In the genomic region with DNA sequence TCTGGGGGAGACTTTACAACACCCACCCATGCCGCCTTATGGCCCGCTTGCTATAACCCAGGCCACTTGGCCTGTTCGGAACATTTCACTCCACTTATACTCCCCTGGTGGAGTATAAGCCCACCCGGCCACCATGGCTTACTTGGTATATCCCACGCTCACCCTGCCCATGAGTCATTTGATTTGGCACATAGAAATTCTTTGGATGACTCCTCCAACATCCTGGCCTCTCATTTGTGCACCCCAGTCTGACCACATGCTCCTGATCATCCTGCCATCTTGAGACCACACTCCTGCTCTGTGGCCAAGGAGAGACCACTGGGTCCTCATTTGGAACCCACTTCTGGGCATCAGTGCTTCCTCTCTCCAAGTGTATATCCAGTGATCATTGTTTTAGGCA, we compare ENCODE assay signal across 1 cellular context.
TF ChIP-seq lines count a peak whose summit lies in the region.

No MANE protein-coding gene starts in this region.

TF ChIP-seq in SK-N-SH, 30 proteins besides CTCF, POLR2A, EP300 and RAD21 (continued from another document):
- TF ChIP-seq, protein P1, sequence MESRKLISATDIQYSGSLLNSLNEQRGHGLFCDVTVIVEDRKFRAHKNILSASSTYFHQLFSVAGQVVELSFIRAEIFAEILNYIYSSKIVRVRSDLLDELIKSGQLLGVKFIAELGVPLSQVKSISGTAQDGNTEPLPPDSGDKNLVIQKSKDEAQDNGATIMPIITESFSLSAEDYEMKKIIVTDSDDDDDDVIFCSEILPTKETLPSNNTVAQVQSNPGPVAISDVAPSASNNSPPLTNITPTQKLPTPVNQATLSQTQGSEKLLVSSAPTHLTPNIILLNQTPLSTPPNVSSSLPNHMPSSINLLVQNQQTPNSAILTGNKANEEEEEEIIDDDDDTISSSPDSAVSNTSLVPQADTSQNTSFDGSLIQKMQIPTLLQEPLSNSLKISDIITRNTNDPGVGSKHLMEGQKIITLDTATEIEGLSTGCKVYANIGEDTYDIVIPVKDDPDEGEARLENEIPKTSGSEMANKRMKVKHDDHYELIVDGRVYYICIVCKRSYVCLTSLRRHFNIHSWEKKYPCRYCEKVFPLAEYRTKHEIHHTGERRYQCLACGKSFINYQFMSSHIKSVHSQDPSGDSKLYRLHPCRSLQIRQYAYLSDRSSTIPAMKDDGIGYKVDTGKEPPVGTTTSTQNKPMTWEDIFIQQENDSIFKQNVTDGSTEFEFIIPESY (IDR thresholded peaks at IDR 0.05; ENCODE audit: borderline replicate concordance, low read depth): no peak
- TF ChIP-seq YY1 (IDR thresholded peaks at IDR 0.05; ENCODE audit: low read depth) (no peak), FOSL2 (IDR thresholded peaks at IDR 0.05; ENCODE audit: borderline replicate concordance, low read depth) (no peak), NFIC (IDR thresholded peaks at IDR 0.05; ENCODE audit: borderline replicate concordance) (no peak), RCOR1 (IDR thresholded peaks at IDR 0.05; ENCODE audit: low read length) (no peak), TCF12 (IDR thresholded peaks at IDR 0.05) (no peak), MAX (IDR thresholded peaks at IDR 0.05; ENCODE audit: low read depth) (no peak), GABPA (IDR thresholded peaks at IDR 0.05; ENCODE audit: low read depth) (no peak), JUND (IDR thresholded peaks at IDR 0.05) (no peak), RXRA (IDR thresholded peaks at IDR 0.05; ENCODE audit: borderline replicate concordance, low read depth) (no peak), NRF1 (IDR thresholded peaks at IDR 0.05; ENCODE audit: low read depth, low read length) (no peak)
- TF ChIP-seq, protein P2, sequence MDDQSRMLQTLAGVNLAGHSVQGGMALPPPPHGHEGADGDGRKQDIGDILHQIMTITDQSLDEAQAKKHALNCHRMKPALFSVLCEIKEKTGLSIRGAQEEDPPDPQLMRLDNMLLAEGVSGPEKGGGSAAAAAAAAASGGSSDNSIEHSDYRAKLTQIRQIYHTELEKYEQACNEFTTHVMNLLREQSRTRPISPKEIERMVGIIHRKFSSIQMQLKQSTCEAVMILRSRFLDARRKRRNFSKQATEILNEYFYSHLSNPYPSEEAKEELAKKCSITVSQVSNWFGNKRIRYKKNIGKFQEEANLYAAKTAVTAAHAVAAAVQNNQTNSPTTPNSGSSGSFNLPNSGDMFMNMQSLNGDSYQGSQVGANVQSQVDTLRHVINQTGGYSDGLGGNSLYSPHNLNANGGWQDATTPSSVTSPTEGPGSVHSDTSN (IDR thresholded peaks at IDR 0.05): no peak
TF ChIP-seq in SK-N-SH: peak in this region for 0.
